In genomic region chr5:156015137-156015536, GRCh38 we compare ENCODE assay signal across 26 cellular contexts.
"Had no signal": no experiment of that assay in that cellular context is flagged by ENCODE, and none has a peak within 500 bp of the region (broad histone marks: within the 10 kb centered on the region; RNA-seq: fewer than 3 reads in every experiment).

No MANE protein-coding gene starts in this region.

- H3K4me2 ChIP-seq: hepatocyte, smooth muscle cell had no signal

- H3K27me3 Mint-ChIP-seq: activated naive CD4-positive, alpha-beta T cell treated with anti-CD3 and anti-CD28 coated beads, Interleukin-2, amount 10 ng/mL, durations not matched to agents 7 days and 5 days; activated naive CD8-positive, alpha-beta T cell treated with anti-CD3 and anti-CD28 coated beads, Interleukin-2, amount 10 ng/mL, durations not matched to agents 7 days and 5 days had no signal

- ATAC-seq: gastrocnemius medialis, pancreas, psoas muscle had no signal

- H3K27ac Mint-ChIP-seq: activated naive CD4-positive, alpha-beta T cell treated with anti-CD3 and anti-CD28 coated beads, Interleukin-2, amount 10 ng/mL, durations not matched to agents 7 days and 5 days; activated naive CD8-positive, alpha-beta T cell treated with anti-CD3 and anti-CD28 coated beads, Interleukin-2, amount 10 ng/mL, durations not matched to agents 7 days and 5 days; nephron; T-helper 2 cell treated with Interferon-gamma antibody and Interleukin-4, amounts not matched to agents 5 μg/mL and 100 μg/mL, for 36 hours had no signal

- H2AFZ ChIP-seq: hepatocyte had no signal

- H3K4me3 ChIP-seq: esophagus muscularis mucosa, gastrocnemius medialis, hepatocyte, left ventricle myocardium inferior, lung, pancreas, psoas muscle, sigmoid colon, smooth muscle cell, suprapubic skin, tibial artery had no signal

- H3K27ac ChIP-seq: esophagus muscularis mucosa, gastrocnemius medialis, hepatocyte, left ventricle myocardium inferior, pancreas, psoas muscle, sigmoid colon, suprapubic skin, tibial artery had no signal

- H3K4me3 Mint-ChIP-seq: activated naive CD4-positive, alpha-beta T cell treated with anti-CD3 and anti-CD28 coated beads, Interleukin-2, amount 10 ng/mL, durations not matched to agents 7 days and 5 days; activated naive CD8-positive, alpha-beta T cell treated with anti-CD3 and anti-CD28 coated beads, Interleukin-2, amount 10 ng/mL, durations not matched to agents 7 days and 5 days; nephron; T-helper 2 cell treated with Interferon-gamma antibody and Interleukin-4, amounts not matched to agents 5 μg/mL and 100 μg/mL, for 36 hours had no signal

- H3K36me3 ChIP-seq: esophagus muscularis mucosa, gastrocnemius medialis, left ventricle myocardium inferior, pancreas, sigmoid colon, suprapubic skin, tibial artery had no signal

- H3K79me2 ChIP-seq: hepatocyte had no signal

- H3K4me1 ChIP-seq: esophagus muscularis mucosa, left ventricle myocardium inferior, pancreas, psoas muscle, suprapubic skin had no signal

- H3K36me3 Mint-ChIP-seq: activated naive CD4-positive, alpha-beta T cell treated with anti-CD3 and anti-CD28 coated beads, Interleukin-2, amount 10 ng/mL, durations not matched to agents 7 days and 5 days; activated naive CD8-positive, alpha-beta T cell treated with anti-CD3 and anti-CD28 coated beads, Interleukin-2, amount 10 ng/mL, durations not matched to agents 7 days and 5 days had no signal

- H3K9me3 ChIP-seq: esophagus muscularis mucosa, gastrocnemius medialis, left ventricle myocardium inferior, pancreas, psoas muscle, sigmoid colon, suprapubic skin, tibial artery had no signal

- H3K9me3 Mint-ChIP-seq: activated naive CD4-positive, alpha-beta T cell treated with anti-CD3 and anti-CD28 coated beads, Interleukin-2, amount 10 ng/mL, durations not matched to agents 7 days and 5 days; activated naive CD8-positive, alpha-beta T cell treated with anti-CD3 and anti-CD28 coated beads, Interleukin-2, amount 10 ng/mL, durations not matched to agents 7 days and 5 days; nephron; T-helper 2 cell treated with Interferon-gamma antibody and Interleukin-4, amounts not matched to agents 5 μg/mL and 100 μg/mL, for 36 hours had no signal

- H3K27me3 ChIP-seq: esophagus muscularis mucosa, gastrocnemius medialis, hepatocyte, pancreas, sigmoid colon, suprapubic skin, tibial artery had no signal

- FAIRE-seq: pancreas had no signal

- H3K4me1 Mint-ChIP-seq: activated naive CD4-positive, alpha-beta T cell treated with anti-CD3 and anti-CD28 coated beads, Interleukin-2, amount 10 ng/mL, durations not matched to agents 7 days and 5 days; activated naive CD8-positive, alpha-beta T cell treated with anti-CD3 and anti-CD28 coated beads, Interleukin-2, amount 10 ng/mL, durations not matched to agents 7 days and 5 days had no signal

- DNase-seq: activated CD4-positive, alpha-beta T cell treated with anti-CD3 and anti-CD28 coated beads for 48 hours; activated CD4-positive, alpha-beta T cell treated with anti-CD3 and anti-CD28 coated beads, Interleukin-2, amount 50 U/mL, for 48 hours; activated CD8-positive, alpha-beta memory T cell treated with anti-CD3 and anti-CD28 coated beads, Interleukin-2, amount 50 U/mL, for 4 hours; activated gamma-delta T cell; activated naive CD4-positive, alpha-beta T cell treated with anti-CD3 and anti-CD28 coated beads, Interleukin-2, amount 10 ng/mL, durations not matched to agents 7 days and 5 days; activated naive CD8-positive, alpha-beta T cell treated with anti-CD3 and anti-CD28 coated beads, Interleukin-2, amount 10 ng/mL, durations not matched to agents 7 days and 5 days; activated T-cell treated with anti-CD3 and anti-CD28 coated beads, Interleukin-2, amount 50 U/mL, for 1 hour; caudate nucleus; gastrocnemius medialis; islet precursor cell; left ventricle myocardium inferior; pancreas; psoas muscle; sigmoid colon; stimulated activated CD4-positive, alpha-beta T cell treated with anti-CD3 and anti-CD28 coated beads, Interleukin-15, amount 100 ng/mL, for 24 hours; stimulated activated CD4-positive, alpha-beta T cell treated with anti-CD3 and anti-CD28 coated beads, Interleukin-2, amount 100 ng/mL, for 24 hours; stimulated activated naive CD4-positive, alpha-beta T cell; T-helper 1 cell; tibial artery had no signal
